In the genomic region with DNA sequence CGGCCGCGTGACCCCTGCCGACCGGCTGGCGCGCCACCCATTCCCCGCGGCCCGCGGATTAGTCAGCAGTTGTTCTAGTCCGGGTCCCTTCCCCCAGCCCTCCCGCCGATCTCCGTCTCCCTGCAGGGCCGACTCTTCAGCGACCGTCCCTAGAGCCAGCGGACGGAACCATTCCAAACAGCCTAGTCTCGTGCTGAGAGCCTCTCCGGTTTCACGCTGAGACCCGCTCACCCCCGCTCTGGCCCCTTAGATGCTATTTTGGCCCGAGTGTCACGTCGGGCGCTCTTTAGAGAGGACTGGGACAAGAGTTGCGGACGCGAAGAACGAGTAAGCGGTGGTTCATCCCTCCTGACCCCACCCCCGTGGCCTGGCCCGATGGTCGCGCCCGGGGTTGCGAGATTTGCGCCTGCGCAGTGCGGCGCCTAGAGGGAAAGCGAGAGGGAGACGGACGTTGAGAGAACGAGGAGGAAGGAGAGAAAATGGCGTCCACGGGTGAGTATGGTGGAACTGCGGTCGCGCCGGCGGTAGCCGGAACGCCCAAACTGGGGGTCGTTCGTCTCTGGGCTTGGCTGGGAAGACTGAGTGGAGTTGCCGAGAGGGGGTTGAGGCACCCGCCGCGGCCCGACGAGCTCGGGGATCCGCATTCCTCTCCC, we compare ENCODE assay signal across 8 cellular contexts. TPM values are rescaled to one million over a fixed set of nuclear protein-coding genes. Genes with fewer than 3 reads are reported as not detected.
A peak's percentile ranks its signal among the peaks of the same experiment; 100 is the strongest.
DNase-seq lines count a peak whose midpoint lies in the region; ATAC-seq lines count a peak whose summit lies in the region.

Gene EWSR1 (plus strand): TSS at position 411 of the 653 bp plus-strand sequence. CDS start 69 bp downstream, at position 480.
Gene RHBDD3 (minus strand): TSS at position 124 of the 653 bp plus-strand sequence. CDS start 2,355 bp downstream, outside the sequence.

- H3K18ac ChIP-seq in mesendoderm (ENCODE audit: low read length) = peak within 1 kb of the TSS; percentile 96

- DNase-seq in COR-L47 (lab: John Stamatoyannopoulos, UW) (peak; percentile 93), NT2/D1 (ENCODE audit: low read depth, low spot score) (peak; percentile 80), mesendoderm (peak; percentile 98)
- peak; percentile 96 for DNase-seq in activated CD8-positive, alpha-beta memory T cell treated with anti-CD3 and anti-CD28 coated beads, Interleukin-2, amount 10 ng/mL, durations not matched to agents 7 days and 5 days
- peak; percentile 93 for DNase-seq in stimulated activated CD8-positive, alpha-beta memory T cell treated with anti-CD3 and anti-CD28 coated beads, Interleukin-12 subunit alpha, Interleukin-12 subunit beta, amount 100 ng/mL, for 4 hours (ENCODE audit: low read depth)

- peak within 1 kb of the TSS; percentile 100 for H3K27ac ChIP-seq in HUES48 (ENCODE audit: low read depth, low read length)
- peak within 1 kb of the TSS; percentile 91 for H3K27ac ChIP-seq in mesendoderm (ENCODE audit: low read depth, low read length)

- peak within 1 kb of the TSS; percentile 91 for H3K4me3 Mint-ChIP-seq in activated CD8-positive, alpha-beta memory T cell treated with anti-CD3 and anti-CD28 coated beads, Interleukin-2, amount 10 ng/mL, durations not matched to agents 7 days and 5 days

- peak within 1 kb of the TSS; percentile 61 for H2AK5ac ChIP-seq in mesendoderm (ENCODE audit: low read length)

- peaks cover 43% of the 10 kb centered on the region for H3K4me1 Mint-ChIP-seq in activated CD8-positive, alpha-beta memory T cell treated with anti-CD3 and anti-CD28 coated beads, Interleukin-2, amount 10 ng/mL, durations not matched to agents 7 days and 5 days

- H3K4ac ChIP-seq in mesendoderm (ENCODE audit: low read depth, low read length) = peak within 1 kb of the TSS; percentile 99

- H3K9ac ChIP-seq in HUES48 (ENCODE audit: low read depth, low read length) = peak within 1 kb of the TSS; percentile 100
- peak within 1 kb of the TSS; percentile 98 for H3K9ac ChIP-seq in NT2/D1 (ENCODE audit: insufficient read length, low read depth)
- peak within 1 kb of the TSS; percentile 100 for H3K9ac ChIP-seq in endocrine pancreas (ENCODE audit: control insufficient read depth, insufficient read depth, low read length)
- H3K9ac ChIP-seq in mesendoderm (ENCODE audit: low read length) = peak within 1 kb of the TSS; percentile 98

- H3K56ac ChIP-seq in mesendoderm (ENCODE audit: low read length) = peak within 1 kb of the TSS; percentile 95

- H3K4me2 ChIP-seq in mesendoderm (ENCODE audit: low read length) = peak within 1 kb of the TSS; percentile 98

- H3K36me3 ChIP-seq in HUES48 (ENCODE audit: control insufficient read depth, insufficient read depth, low read length) (peaks cover 64% of the 10 kb centered on the region), NT2/D1 (ENCODE audit: insufficient read depth, insufficient read length, low read length) (peaks cover 76% of the 10 kb centered on the region), endocrine pancreas (ENCODE audit: control insufficient read depth, insufficient read depth, low read length) (no peaks in the 10 kb centered on the region), mesendoderm (ENCODE audit: control insufficient read depth, insufficient read depth, low read length) (peaks cover 16% of the 10 kb centered on the region)

- CTCF ChIA-PET in activated CD8-positive, alpha-beta memory T cell treated with anti-CD3 and anti-CD28 coated beads, Interleukin-2, amount 10 ng/mL, durations not matched to agents 7 days and 5 days (lab: Charles Lee) = interaction anchor here (0.8 to 2.8 kb wide), 6 partner anchors 9 to 113 kb away, joined by 3 to 9 read pairs (median 5); no protein-coding TSS in a partner anchor

- peak within 1 kb of the TSS; percentile 100 for H3K27ac Mint-ChIP-seq in activated CD8-positive, alpha-beta memory T cell treated with anti-CD3 and anti-CD28 coated beads, Interleukin-2, amount 10 ng/mL, durations not matched to agents 7 days and 5 days

- H3K23ac ChIP-seq in mesendoderm (ENCODE audit: low read length) = peak within 1 kb of the TSS; percentile 73

- H2BK15ac ChIP-seq in mesendoderm (replicated peaks; ENCODE audit: low read depth) = no peak within 1 kb of the TSS

- ATAC-seq in GM21390 (IDR thresholded peaks at IDR 0.05; ENCODE audit: unreplicated experiment) = peak; percentile 69
- peak; percentile 91 for ATAC-seq in activated CD8-positive, alpha-beta memory T cell treated with anti-CD3 and anti-CD28 coated beads, Interleukin-2, amount 10 ng/mL, durations not matched to agents 7 days and 5 days

- H3K9me3 ChIP-seq in HUES48 (ENCODE audit: control insufficient read depth, insufficient read depth, low read length) = no peaks in the 10 kb centered on the region
- no peaks in the 10 kb centered on the region for H3K9me3 ChIP-seq in NT2/D1 (ENCODE audit: insufficient read depth, low read length)
- H3K9me3 ChIP-seq in endocrine pancreas (ENCODE audit: control insufficient read depth, low read length) = no peaks in the 10 kb centered on the region

- WGBS in mesendoderm (ENCODE audit: extremely low coverage, insufficient coverage, low lambda C conversion rate) = no CpG with 5 or more reads among the region's 67 CpGs

- H3K4me3 ChIP-seq in HUES48 (ENCODE audit: low read depth, low read length) (peak within 1 kb of the TSS; percentile 95), NT2/D1 (ENCODE audit: insufficient read length, low read depth) (peak within 1 kb of the TSS; percentile 90), endocrine pancreas (ENCODE audit: control insufficient read depth, insufficient read depth, low read length) (peak within 1 kb of the TSS; percentile 94), mesendoderm (ENCODE audit: low read length) (peak within 1 kb of the TSS; percentile 67)

- H2BK5ac ChIP-seq in mesendoderm (ENCODE audit: low read length) = peak within 1 kb of the TSS; percentile 97

- peak within 1 kb of the TSS; percentile 81 for H4K8ac ChIP-seq in mesendoderm (ENCODE audit: low read depth, low read length)

- H3K27me3 Mint-ChIP-seq in activated CD8-positive, alpha-beta memory T cell treated with anti-CD3 and anti-CD28 coated beads, Interleukin-2, amount 10 ng/mL, durations not matched to agents 7 days and 5 days = no peaks in the 10 kb centered on the region

- peaks cover 48% of the 10 kb centered on the region for H3K36me3 Mint-ChIP-seq in activated CD8-positive, alpha-beta memory T cell treated with anti-CD3 and anti-CD28 coated beads, Interleukin-2, amount 10 ng/mL, durations not matched to agents 7 days and 5 days

- peaks cover 66% of the 10 kb centered on the region for H3K79me2 ChIP-seq in mesendoderm (ENCODE audit: control insufficient read depth, insufficient read depth, low read length)

- H3K4me1 ChIP-seq in HUES48 (ENCODE audit: control insufficient read depth, insufficient read depth, low read length) (peaks cover 27% of the 10 kb centered on the region), NT2/D1 (ENCODE audit: insufficient read depth, insufficient read length) (peaks cover 16% of the 10 kb centered on the region), endocrine pancreas (ENCODE audit: control insufficient read depth, insufficient read depth, low read length) (peaks cover 25% of the 10 kb centered on the region), mesendoderm (ENCODE audit: control insufficient read depth, low read depth, low read length) (peaks cover 11% of the 10 kb centered on the region)

- peaks cover 13% of the 10 kb centered on the region for H3K79me1 ChIP-seq in mesendoderm (ENCODE audit: low read length)

- H2BK120ac ChIP-seq in mesendoderm (ENCODE audit: low read depth, low read length) = peak within 1 kb of the TSS; percentile 88

- no peaks in the 10 kb centered on the region for H3K9me3 Mint-ChIP-seq in activated CD8-positive, alpha-beta memory T cell treated with anti-CD3 and anti-CD28 coated beads, Interleukin-2, amount 10 ng/mL, durations not matched to agents 7 days and 5 days (ENCODE audit: low read depth)

- H3K27me3 ChIP-seq in HUES48 (ENCODE audit: control insufficient read depth, insufficient read depth, low read length) (no peaks in the 10 kb centered on the region), NT2/D1 (ENCODE audit: insufficient read depth, insufficient read length) (no peaks in the 10 kb centered on the region), endocrine pancreas (ENCODE audit: control insufficient read depth, insufficient read depth, low read length) (no peaks in the 10 kb centered on the region), mesendoderm (ENCODE audit: insufficient read depth, low read length, poor library complexity) (no peaks in the 10 kb centered on the region)

- H4K5ac ChIP-seq in mesendoderm (ENCODE audit: low read length) = peak within 1 kb of the TSS; percentile 66

RNA-seq across cellular contexts. Expression of gene EWSR1, which starts in this region (rescaled TPM):
- 100 to 1,000 TPM; 336 to 408 TPM for total RNA-seq in activated CD8-positive, alpha-beta memory T cell treated with anti-CD3 and anti-CD28 coated beads, Interleukin-2, amount 10 ng/mL, durations not matched to agents 7 days and 5 days
- 366 TPM for polyA plus RNA-seq in mesendoderm (2013, experiment 1 of 2)
- polyA plus RNA-seq in mesendoderm (2013, experiment 2 of 2) = 366 TPM

RNA-seq across cellular contexts. Expression of gene RHBDD3, which starts in this region (rescaled TPM):
- total RNA-seq in activated CD8-positive, alpha-beta memory T cell treated with anti-CD3 and anti-CD28 coated beads, Interleukin-2, amount 10 ng/mL, durations not matched to agents 7 days and 5 days = 10 to 100 TPM; 40.5 to 44.7 TPM
- 39.0 TPM for polyA plus RNA-seq in mesendoderm (2013, experiment 1 of 2)
- 37.0 TPM for polyA plus RNA-seq in mesendoderm (2013, experiment 2 of 2)

Comparison
In these comparisons a context has a peak if more than half of its experiments do, and no peak if none do; other contexts are left out.
1. Peak in every context shown above with its lines: DNase-seq, ATAC-seq, H3K4me3 ChIP-seq and H3K27ac ChIP-seq.